8 cellular contexts compared by ENCODE assay signal in genomic region chr15:74725845-74726773, GRCh38. TPM values are rescaled to one million over a fixed set of nuclear protein-coding genes. Genes with fewer than 3 reads are reported as not detected.
A peak's percentile ranks its signal among the peaks of the same experiment; 100 is the strongest.
DNase-seq lines count a peak whose midpoint lies in the region; ATAC-seq lines count a peak whose summit lies in the region.

No MANE protein-coding gene starts in this region.

- H3K36me3 ChIP-seq in HUES6 (ENCODE audit: control insufficient read depth, insufficient read depth, low read length): no peaks in the 10 kb centered on the region

- peak overlapping the region; percentile 71 for H3K9ac ChIP-seq in HUES6 (ENCODE audit: low read length)

- peak overlapping the region; percentile 81 for H3K4me3 ChIP-seq in HUES6 (ENCODE audit: low read depth, low read length)

- DNase-seq in Daoy (ENCODE audit: low read depth) (peak; percentile 45), cerebellum (ENCODE audit: low spot score) (peak; percentile 38), lung microvascular endothelial cell (ENCODE audit: low read depth in 2 of 2) (peak; percentile 31 to 78), NCI-H2029 treated with DMSO at 0.1 percent for 48 hours (lab: John Stamatoyannopoulos, UW) (no peak)
- peak; percentile 21 for DNase-seq in activated CD4-positive, CD25-positive, alpha-beta regulatory T cell treated with anti-CD3 and anti-CD28 coated beads, Interleukin-2, amount 50 U/mL, for 16 hours (ENCODE audit: low read depth, low spot score)
- peak; percentile 45 to 46 for DNase-seq in stimulated activated CD8-positive, alpha-beta memory T cell treated with anti-CD3 and anti-CD28 coated beads, Interleukin-2, amount 100 ng/mL, for 48 hours (ENCODE audit: low read depth in 2 of 2)

- no peak overlapping the region for H3K27ac ChIP-seq in HUES6 (ENCODE audit: low read depth, low read length)

- ATAC-seq in HG03097 (IDR thresholded peaks at IDR 0.05; ENCODE audit: low FRiP score, unreplicated experiment): no peak

- peaks cover 5% of the 10 kb centered on the region; the same call in 1 of the 2 replicates for H3K9me3 ChIP-seq in HUES6 (ENCODE audit: control insufficient read depth, insufficient read depth, low read depth, low read length)

- peaks cover 12% of the 10 kb centered on the region; the same call in 1 of the 2 replicates for H3K4me1 ChIP-seq in HUES6 (ENCODE audit: control insufficient read depth, insufficient read depth, low read length)

- H3K27me3 ChIP-seq in HUES6 (ENCODE audit: control insufficient read depth, insufficient read depth, low read length): peaks cover 55% of the 10 kb centered on the region

RNA-seq across cellular contexts. Expression of gene CYP1A1, which starts 0.8 kb away (rescaled TPM):
- 0.92 and 3.8 TPM in 2 replicates for total RNA-seq in Daoy (2014; rRNA removed; shearing (Covaris generic))
- total RNA-seq in cerebellum (0.18 TPM), lung microvascular endothelial cell (8.5 and 115 TPM in 2 replicates)

RNA-seq across cellular contexts. Expression of gene CYP1A2, which starts 22.5 kb away (rescaled TPM):
- not detected in 2 replicates for total RNA-seq in Daoy (2014; rRNA removed; shearing (Covaris generic))
- not detected for total RNA-seq in cerebellum
- not detected in 2 replicates for total RNA-seq in lung microvascular endothelial cell

RNA-seq across cellular contexts. Expression of gene EDC3, which starts 30.3 kb away (rescaled TPM):
- 4.0 and 5.3 TPM in 2 replicates for total RNA-seq in Daoy (2014; rRNA removed; shearing (Covaris generic))
- 20.9 TPM for total RNA-seq in cerebellum
- total RNA-seq in lung microvascular endothelial cell: 11.6 and 21.4 TPM in 2 replicates

RNA-seq across cellular contexts. Expression of gene CSK, which starts 55.8 kb away (rescaled TPM):
- 26.9 and 31.4 TPM in 2 replicates for total RNA-seq in Daoy (2014; rRNA removed; shearing (Covaris generic))
- total RNA-seq in cerebellum (21.9 TPM), lung microvascular endothelial cell (24.4 and 37.9 TPM in 2 replicates)
